ENCODE assay signal across 9 cellular contexts in genomic region chr5:151675225-151675955, GRCh38. TPM values are rescaled to one million over a fixed set of nuclear protein-coding genes. Genes with fewer than 3 reads are reported as not detected.
A peak's percentile ranks its signal among the peaks of the same experiment; 100 is the strongest.
DNase-seq lines count a peak whose midpoint lies in the region; ATAC-seq and TF ChIP-seq lines count a peak whose summit lies in the region.
"Had no signal": no experiment of that assay in that cellular context is flagged by ENCODE, and none has a peak within 500 bp of the region (broad histone marks: within the 10 kb centered on the region; RNA-seq: fewer than 3 reads in every experiment).

No MANE protein-coding gene starts in this region.

- WGBS in esophagus squamous epithelium, 2 donors: 22 to 67% methylated on average over 1 of the region's 1 CpG

- intact Hi-C loops in esophagus squamous epithelium (cut with DNase I): no loop called here

- peaks cover 44% of the 10 kb centered on the region for H3K4me1 ChIP-seq in HUES48 (ENCODE audit: control insufficient read depth, insufficient read depth, low read length)
- H3K4me1 ChIP-seq in esophagus squamous epithelium: peaks cover 16 to 97% (median 58%) of the 10 kb centered on the region in 3 donors
- H3K4me1 ChIP-seq in rectal smooth muscle tissue (ENCODE audit: control insufficient read depth, insufficient read depth, low read length): peaks cover 47% of the 10 kb centered on the region

- H3K9me3 ChIP-seq in HUES48 (ENCODE audit: control insufficient read depth, insufficient read depth, low read length) (no peaks in the 10 kb centered on the region), esophagus squamous epithelium (no peaks in the 10 kb centered on the region)

- H3K36me3 ChIP-seq in HUES48 (ENCODE audit: control insufficient read depth, insufficient read depth, low read length) (peaks cover 50% of the 10 kb centered on the region), esophagus squamous epithelium (peaks cover 0 to 33% (median 0%) of the 10 kb centered on the region in 3 donors), rectal smooth muscle tissue (ENCODE audit: control insufficient read depth, insufficient read depth, low read length) (peaks cover 3% of the 10 kb centered on the region)

- H3K27me3 ChIP-seq in HUES48 (ENCODE audit: control insufficient read depth, insufficient read depth, low read length) (no peaks in the 10 kb centered on the region), esophagus squamous epithelium (no peaks in the 10 kb centered on the region), rectal smooth muscle tissue (ENCODE audit: control insufficient read depth, insufficient read depth, low read length) (no peaks in the 10 kb centered on the region)

- no peak for TF ChIP-seq POLR2A in esophagus squamous epithelium (IDR thresholded peaks at IDR 0.05)

- TF ChIP-seq CTCF in esophagus squamous epithelium (IDR thresholded peaks at IDR 0.05): no peak

- no peak overlapping the region for H3K9ac ChIP-seq in HUES48 (ENCODE audit: low read depth, low read length)
- no peak overlapping the region for H3K9ac ChIP-seq in rectal smooth muscle tissue (ENCODE audit: low read length)

- peak overlapping the region; percentile 65 for H3K27ac ChIP-seq in HUES48 (ENCODE audit: low read depth, low read length)
- H3K27ac ChIP-seq in esophagus squamous epithelium: peak overlapping the region; percentile 54 to 85 (median 82)
- peak overlapping the region; percentile 53 for H3K27ac ChIP-seq in rectal smooth muscle tissue (ENCODE audit: low read depth, low read length)

- ATAC-seq in GM18858 (IDR thresholded peaks at IDR 0.05; ENCODE audit: unreplicated experiment) (peak; percentile 44), GM18870 (IDR thresholded peaks at IDR 0.05; ENCODE audit: unreplicated experiment) (no peak), GM19463 (IDR thresholded peaks at IDR 0.05; ENCODE audit: unreplicated experiment) (no peak)

- no peak overlapping the region for H3K4me3 ChIP-seq in HUES48 (ENCODE audit: low read depth, low read length)
- H3K4me3 ChIP-seq in esophagus squamous epithelium: no peak overlapping the region
- H3K4me3 ChIP-seq in rectal smooth muscle tissue (ENCODE audit: low read length): no peak overlapping the region

- DNase-seq in esophagus squamous epithelium (lab: John Stamatoyannopoulos, UW) (no peak), cortex of kidney (lab: John Stamatoyannopoulos, UW) (no peak)
- no peak for DNase-seq in activated T-cell treated with anti-CD3 and anti-CD28 coated beads, Interleukin-2, amount 50 U/mL, for 1 hour
- DNase-seq: NCI-H2227 treated with DMSO at 0.1 percent for 48 hours had no signal

RNA-seq across cellular contexts. Expression of gene SPARC, which starts 11.3 kb away (rescaled TPM):
- 100 to 1,000 TPM in 1 of 4 donors, 10 to 100 TPM in 3; 14.9 to 164 (median 61.9) TPM for total RNA-seq in esophagus squamous epithelium
